Comparison of ENCODE assay signal across 10 cellular contexts in the genomic region with DNA sequence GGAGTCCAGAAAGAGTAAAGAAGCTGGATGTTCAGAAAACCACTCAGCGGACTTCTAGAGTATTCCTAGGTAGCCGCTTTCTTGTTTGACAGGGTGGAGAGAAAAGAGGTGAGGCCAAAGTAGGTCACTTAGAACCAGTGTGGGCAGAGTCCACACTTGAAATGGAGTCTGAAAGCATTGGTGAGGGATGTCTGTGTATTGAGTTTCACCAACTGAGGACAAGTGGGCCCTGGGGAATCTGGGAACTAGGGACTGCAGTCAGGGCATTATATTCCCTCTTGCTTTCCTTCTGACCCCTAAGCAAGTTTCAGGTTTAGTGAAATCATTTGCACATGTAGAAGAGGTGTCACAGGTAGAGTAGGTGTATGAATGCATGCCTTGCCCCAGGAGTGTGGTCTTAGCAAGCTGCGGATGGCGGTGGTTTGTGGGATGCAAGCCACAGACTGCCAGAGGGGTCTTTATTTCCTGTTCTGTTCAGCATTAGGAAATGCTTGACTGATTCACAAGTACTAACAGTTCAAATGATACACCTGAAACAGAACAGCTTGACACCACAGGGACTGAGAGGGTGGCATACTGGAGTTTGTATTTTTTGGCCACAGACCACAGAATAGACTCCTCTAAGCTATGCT. TPM values are rescaled to one million over a fixed set of nuclear protein-coding genes. Genes with fewer than 3 reads are reported as not detected.
A peak's percentile ranks its signal among the peaks of the same experiment; 100 is the strongest.
DNase-seq lines count a peak whose midpoint lies in the region; ATAC-seq and TF ChIP-seq lines count a peak whose summit lies in the region.
"Had no signal": no experiment of that assay in that cellular context is flagged by ENCODE, and none has a peak within 500 bp of the region (broad histone marks: within the 10 kb centered on the region; RNA-seq: fewer than 3 reads in every experiment).

No MANE protein-coding gene starts in this region.

- no peaks in the 10 kb centered on the region for H3K36me3 Mint-ChIP-seq in activated T-cell treated with anti-CD3 and anti-CD28 coated beads, Interleukin-2, amount 50 U/mL, for 72 hours (ENCODE audit: insufficient read depth in 2 of 2)
- H3K36me3 Mint-ChIP-seq in activated T-cell treated with anti-CD3 and anti-CD28 coated beads, Interleukin-2, amount 50 U/mL, for 4 hours (ENCODE audit: insufficient read depth): no peaks in the 10 kb centered on the region
- H3K36me3 Mint-ChIP-seq in activated T-helper 1 cell treated with anti-CD3 and anti-CD28 coated beads, Interleukin-12 subunit alpha, Interleukin-12 subunit beta, Interleukin-2, Interleukin-4 antibody, amounts not matched to agents 30 ng/mL and 10 ng/mL and 1 ng/mL, durations not matched to agents 14 hours and 24 hours and 36 hours (ENCODE audit: low read depth): no peaks in the 10 kb centered on the region
- no peaks in the 10 kb centered on the region for H3K36me3 Mint-ChIP-seq in mesothelial cell of epicardium

- peak overlapping the region; percentile 81 to 86 for H3K4me3 Mint-ChIP-seq in activated T-cell treated with anti-CD3 and anti-CD28 coated beads, Interleukin-2, amount 50 U/mL, for 72 hours
- H3K4me3 Mint-ChIP-seq in activated T-cell treated with anti-CD3 and anti-CD28 coated beads, Interleukin-2, amount 50 U/mL, for 4 hours: no peak overlapping the region
- H3K4me3 Mint-ChIP-seq in activated T-helper 1 cell treated with anti-CD3 and anti-CD28 coated beads, Interleukin-12 subunit alpha, Interleukin-12 subunit beta, Interleukin-2, Interleukin-4 antibody, amounts not matched to agents 30 ng/mL and 10 ng/mL and 1 ng/mL, durations not matched to agents 14 hours and 24 hours and 36 hours: peak overlapping the region; percentile 65
- peak overlapping the region; percentile 92 for H3K4me3 Mint-ChIP-seq in mesothelial cell of epicardium

- H3K4me3 ChIP-seq in aorta (ENCODE audit: low read length in 2 of 2): no peak overlapping the region

- H3K27ac ChIP-seq in aorta (ENCODE audit: low read depth in 1 of 2, low read length in 2 of 2): peak overlapping the region; percentile 16 to 96

- peaks cover 72% of the 10 kb centered on the region for H3K27me3 Mint-ChIP-seq in activated T-cell treated with anti-CD3 and anti-CD28 coated beads, Interleukin-2, amount 50 U/mL, for 72 hours (ENCODE audit: low read depth)
- peaks cover 56% of the 10 kb centered on the region for H3K27me3 Mint-ChIP-seq in activated T-cell treated with anti-CD3 and anti-CD28 coated beads, Interleukin-2, amount 50 U/mL, for 4 hours (ENCODE audit: low read depth)
- peaks cover 71% of the 10 kb centered on the region for H3K27me3 Mint-ChIP-seq in activated T-helper 1 cell treated with anti-CD3 and anti-CD28 coated beads, Interleukin-12 subunit alpha, Interleukin-12 subunit beta, Interleukin-2, Interleukin-4 antibody, amounts not matched to agents 30 ng/mL and 10 ng/mL and 1 ng/mL, durations not matched to agents 14 hours and 24 hours and 36 hours (ENCODE audit: insufficient read depth)
- no peaks in the 10 kb centered on the region for H3K27me3 Mint-ChIP-seq in mesothelial cell of epicardium (ENCODE audit: low read depth)

- H3K4me1 Mint-ChIP-seq in activated T-cell treated with anti-CD3 and anti-CD28 coated beads, Interleukin-2, amount 50 U/mL, for 72 hours (ENCODE audit: low read depth): peaks cover 12% of the 10 kb centered on the region
- peaks cover 10% of the 10 kb centered on the region for H3K4me1 Mint-ChIP-seq in activated T-cell treated with anti-CD3 and anti-CD28 coated beads, Interleukin-2, amount 50 U/mL, for 4 hours (ENCODE audit: low read depth)
- H3K4me1 Mint-ChIP-seq in activated T-helper 1 cell treated with anti-CD3 and anti-CD28 coated beads, Interleukin-12 subunit alpha, Interleukin-12 subunit beta, Interleukin-2, Interleukin-4 antibody, amounts not matched to agents 30 ng/mL and 10 ng/mL and 1 ng/mL, durations not matched to agents 14 hours and 24 hours and 36 hours (ENCODE audit: low read depth): peaks cover 10% of the 10 kb centered on the region
- H3K4me1 Mint-ChIP-seq in mesothelial cell of epicardium: peaks cover 70% of the 10 kb centered on the region

- H3K9me3 Mint-ChIP-seq in activated T-cell treated with anti-CD3 and anti-CD28 coated beads, Interleukin-2, amount 50 U/mL, for 72 hours: no peaks in the 10 kb centered on the region
- H3K9me3 Mint-ChIP-seq in activated T-cell treated with anti-CD3 and anti-CD28 coated beads, Interleukin-2, amount 50 U/mL, for 4 hours: no peaks in the 10 kb centered on the region
- no peaks in the 10 kb centered on the region for H3K9me3 Mint-ChIP-seq in activated T-helper 1 cell treated with anti-CD3 and anti-CD28 coated beads, Interleukin-12 subunit alpha, Interleukin-12 subunit beta, Interleukin-2, Interleukin-4 antibody, amounts not matched to agents 30 ng/mL and 10 ng/mL and 1 ng/mL, durations not matched to agents 14 hours and 24 hours and 36 hours
- no peaks in the 10 kb centered on the region for H3K9me3 Mint-ChIP-seq in mesothelial cell of epicardium

- no peak for TF ChIP-seq CTCF in mesothelial cell of epicardium (IDR thresholded peaks at IDR 0.05; ENCODE audit: unreplicated experiment)

- intact Hi-C loops in activated T-helper 1 cell treated with anti-CD3 and anti-CD28 coated beads, Interleukin-12 subunit alpha, Interleukin-12 subunit beta, Interleukin-2, Interleukin-4 antibody, amounts not matched to agents 30 ng/mL and 10 ng/mL and 1 ng/mL, durations not matched to agents 14 hours and 24 hours and 36 hours (cut with micrococcal nuclease): loop anchor here (5.0 kb wide), 1 partner anchor 67 kb away; no protein-coding TSS in a partner anchor
- intact Hi-C loops in aorta (cut with DNase I): loop anchor here (5.0 to 10.0 kb wide), 5 partner anchors 42 to 390 kb away; a partner anchor contains a TSS

- H3K27me3 ChIP-seq in aorta (ENCODE audit: control insufficient read depth in 1 of 2, insufficient read depth in 2 of 2, low read length in 1 of 2): no peaks in the 10 kb centered on the region

- WGBS in aorta, 2 donors: 93% methylated on average over 4 of the region's 4 CpGs

- no peaks in the 10 kb centered on the region for H3K36me3 ChIP-seq in aorta (ENCODE audit: control insufficient read depth in 1 of 2, insufficient read depth in 2 of 2, low read length in 1 of 2)

- H3K9me3 ChIP-seq in aorta (ENCODE audit: control insufficient read depth, low read length): no peaks in the 10 kb centered on the region

- DNase-seq in activated T-cell treated with anti-CD3 and anti-CD28 coated beads, Interleukin-2, amount 50 U/mL, for 72 hours: peak in 1 of 2 donors; percentile 13
- DNase-seq in activated T-cell treated with anti-CD3 and anti-CD28 coated beads, Interleukin-2, amount 50 U/mL, for 4 hours: no peak
- DNase-seq in activated T-helper 1 cell treated with anti-CD3 and anti-CD28 coated beads, Interleukin-12 subunit alpha, Interleukin-12 subunit beta, Interleukin-2, Interleukin-4 antibody, amounts not matched to agents 30 ng/mL and 10 ng/mL and 1 ng/mL, durations not matched to agents 14 hours and 24 hours and 36 hours (ENCODE audit: low spot score): no peak
- DNase-seq in mesothelial cell of epicardium (ENCODE audit: low spot score in 2 of 2, unreplicated experiment in 2 of 2) (no peak), aorta (no peak), SIG-M5 (lab: John Stamatoyannopoulos, UW) (no peak)
- no peak for DNase-seq in activated CD4-positive, alpha-beta T cell treated with anti-CD3 and anti-CD28 coated beads, Interleukin-2, amount 50 U/mL, for 1 hour
- DNase-seq: activated CD4-positive, CD25-positive, alpha-beta regulatory T cell treated with anti-CD3 and anti-CD28 coated beads, Interleukin-2, amount 50 U/mL, for 72 hours; stimulated activated naive CD4-positive, alpha-beta T cell had no signal

- peaks cover 0 to 10% of the 10 kb centered on the region in 2 donors for H3K4me1 ChIP-seq in aorta (ENCODE audit: control insufficient read depth in 1 of 2, insufficient read depth in 2 of 2, low read length in 2 of 2)

- peak in 1 of 2 donors; percentile 18 for ATAC-seq in activated T-cell treated with anti-CD3 and anti-CD28 coated beads, Interleukin-2, amount 50 U/mL, for 72 hours (replicated peaks in 1 of 2)
- ATAC-seq in activated T-cell treated with anti-CD3 and anti-CD28 coated beads, Interleukin-2, amount 50 U/mL, for 4 hours: no peak
- ATAC-seq in aorta (ENCODE audit: low FRiP score) (no peak), HG03097 (IDR thresholded peaks at IDR 0.05; ENCODE audit: low FRiP score, unreplicated experiment) (no peak)

- H3K27ac Mint-ChIP-seq in activated T-cell treated with anti-CD3 and anti-CD28 coated beads, Interleukin-2, amount 50 U/mL, for 72 hours: no peak overlapping the region
- H3K27ac Mint-ChIP-seq in activated T-helper 1 cell treated with anti-CD3 and anti-CD28 coated beads, Interleukin-12 subunit alpha, Interleukin-12 subunit beta, Interleukin-2, Interleukin-4 antibody, amounts not matched to agents 30 ng/mL and 10 ng/mL and 1 ng/mL, durations not matched to agents 14 hours and 24 hours and 36 hours: no peak overlapping the region
- H3K27ac Mint-ChIP-seq in mesothelial cell of epicardium: peak overlapping the region; percentile 45

RNA-seq across cellular contexts. Expression of a gene that starts 1.1 kb away (rescaled TPM):
- total RNA-seq in activated T-cell treated with anti-CD3 and anti-CD28 coated beads, Interleukin-2, amount 50 U/mL, for 72 hours: under 1 TPM; 0.32 to 0.34 TPM
- total RNA-seq in activated T-cell treated with anti-CD3 and anti-CD28 coated beads, Interleukin-2, amount 50 U/mL, for 4 hours: under 1 TPM; 0.16 to 0.30 (median 0.18) TPM
- 0.08 and 0.12 TPM in 2 replicates for total RNA-seq in activated T-helper 1 cell treated with anti-CD3 and anti-CD28 coated beads, Interleukin-12 subunit alpha, Interleukin-12 subunit beta, Interleukin-2, Interleukin-4 antibody, amounts not matched to agents 30 ng/mL and 10 ng/mL and 1 ng/mL, durations not matched to agents 14 hours and 24 hours and 36 hours
- total RNA-seq in mesothelial cell of epicardium (40.5 to 43.0 TPM (median 40.5 TPM) in 3 replicates), aorta (100 to 1,000 TPM; 123 to 175 TPM)
- 10 to 100 TPM; 84.9 to 96.8 TPM for polyA plus RNA-seq in aorta

Comparison
In these comparisons a context has a peak if more than half of its experiments do, and no peak if none do; other contexts are left out.
1. RNA of a gene that starts 1.1 kb away (total RNA-seq): 123 to 175 TPM in aorta and 40.5 to 43.0 TPM in mesothelial cell of epicardium; 0.32 to 0.34 TPM in activated T-cell treated with anti-CD3 and anti-CD28 coated beads, Interleukin-2, amount 50 U/mL, for 72 hours, 0.16 to 0.30 TPM in activated T-cell treated with anti-CD3 and anti-CD28 coated beads, Interleukin-2, amount 50 U/mL, for 4 hours and 0.08 to 0.12 TPM in activated T-helper 1 cell treated with anti-CD3 and anti-CD28 coated beads, Interleukin-12 subunit alpha, Interleukin-12 subunit beta, Interleukin-2, Interleukin-4 antibody, amounts not matched to agents 30 ng/mL and 10 ng/mL and 1 ng/mL, durations not matched to agents 14 hours and 24 hours and 36 hours; every median in the first group is over 10 times any median in the second.